ENCODE assay signal across 24 cellular contexts in the genomic region with DNA sequence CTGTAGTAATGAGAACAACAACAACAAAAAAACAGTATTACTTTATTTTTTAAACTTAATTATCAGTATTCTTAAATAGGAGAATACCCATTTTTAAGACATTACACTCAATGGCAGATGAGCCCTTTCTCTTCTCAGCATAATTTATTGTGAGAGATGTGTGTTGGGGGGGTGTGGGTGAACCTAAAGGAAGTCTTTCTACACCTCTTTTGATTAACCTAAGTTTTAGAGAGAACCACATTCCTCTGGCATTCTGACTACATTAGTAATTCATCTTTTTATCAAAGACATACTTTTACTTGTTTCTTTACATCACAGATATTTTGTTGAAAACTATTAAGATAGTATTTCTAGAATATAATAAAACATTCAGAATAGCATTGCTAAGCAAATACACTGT.
"Had no signal": no experiment of that assay in that cellular context is flagged by ENCODE, and none has a peak within 500 bp of the region (broad histone marks: within the 10 kb centered on the region; RNA-seq: fewer than 3 reads in every experiment).

No MANE protein-coding gene starts in this region.

- H3K9me3 ChIP-seq: Peyer's patch, SJCRH30 had no signal

- ATAC-seq: K562, Right ventricle myocardium inferior had no signal

- DNase-seq: NCI-H1048; NCI-H1105 treated with DMSO at 0.1 percent for 48 hours; NCI-H1417 treated with DMSO at 0.1 percent for 48 hours; NCI-H146; NCI-H1694 treated with DMSO at 0.1 percent for 48 hours; NCI-H1930; NCI-H2081; NCI-H2107; NCI-H2227 treated with DMSO at 0.1 percent for 48 hours; NCI-H446; NCI-H510A; NCI-H524 treated with DMSO at 0.1 percent for 48 hours; NCI-H69; NCI-H774; NK-92 treated with Interleukin-12 subunit alpha and Interleukin-12 subunit beta, amount 100 ng/mL, for 24 hours; PC-9; Peyer's patch; SHP77 treated with DMSO at 0.1 percent for 48 hours; SJCRH30; SW 1271 had no signal

- FAIRE-seq: K562 had no signal

- H3K4me2 ChIP-seq: KMS-11, PC-9 had no signal

- H3K4me3 ChIP-seq: K562, PC-9, Peyer's patch, SJCRH30 had no signal

- H3K4me1 ChIP-seq: Peyer's patch, SJCRH30 had no signal

- H3K27ac Mint-ChIP-seq: IgD-negative memory B cell had no signal

- H3K4me1 Mint-ChIP-seq: IgD-negative memory B cell had no signal

- H3K27me3 ChIP-seq: Peyer's patch, SJCRH30 had no signal

- H3K36me3 Mint-ChIP-seq: IgD-negative memory B cell had no signal

- H3K27me3 Mint-ChIP-seq: IgD-negative memory B cell had no signal

- H3K4me3 Mint-ChIP-seq: IgD-negative memory B cell had no signal

- H3K27ac ChIP-seq: KMS-11, PC-9, Peyer's patch, SJCRH30 had no signal

- H3K36me3 ChIP-seq: Peyer's patch, SJCRH30 had no signal

- H3K9ac ChIP-seq: KMS-11 had no signal

- H2AFZ ChIP-seq: PC-9 had no signal
